ENCODE assay signal across 11 cellular contexts in the genomic region with DNA sequence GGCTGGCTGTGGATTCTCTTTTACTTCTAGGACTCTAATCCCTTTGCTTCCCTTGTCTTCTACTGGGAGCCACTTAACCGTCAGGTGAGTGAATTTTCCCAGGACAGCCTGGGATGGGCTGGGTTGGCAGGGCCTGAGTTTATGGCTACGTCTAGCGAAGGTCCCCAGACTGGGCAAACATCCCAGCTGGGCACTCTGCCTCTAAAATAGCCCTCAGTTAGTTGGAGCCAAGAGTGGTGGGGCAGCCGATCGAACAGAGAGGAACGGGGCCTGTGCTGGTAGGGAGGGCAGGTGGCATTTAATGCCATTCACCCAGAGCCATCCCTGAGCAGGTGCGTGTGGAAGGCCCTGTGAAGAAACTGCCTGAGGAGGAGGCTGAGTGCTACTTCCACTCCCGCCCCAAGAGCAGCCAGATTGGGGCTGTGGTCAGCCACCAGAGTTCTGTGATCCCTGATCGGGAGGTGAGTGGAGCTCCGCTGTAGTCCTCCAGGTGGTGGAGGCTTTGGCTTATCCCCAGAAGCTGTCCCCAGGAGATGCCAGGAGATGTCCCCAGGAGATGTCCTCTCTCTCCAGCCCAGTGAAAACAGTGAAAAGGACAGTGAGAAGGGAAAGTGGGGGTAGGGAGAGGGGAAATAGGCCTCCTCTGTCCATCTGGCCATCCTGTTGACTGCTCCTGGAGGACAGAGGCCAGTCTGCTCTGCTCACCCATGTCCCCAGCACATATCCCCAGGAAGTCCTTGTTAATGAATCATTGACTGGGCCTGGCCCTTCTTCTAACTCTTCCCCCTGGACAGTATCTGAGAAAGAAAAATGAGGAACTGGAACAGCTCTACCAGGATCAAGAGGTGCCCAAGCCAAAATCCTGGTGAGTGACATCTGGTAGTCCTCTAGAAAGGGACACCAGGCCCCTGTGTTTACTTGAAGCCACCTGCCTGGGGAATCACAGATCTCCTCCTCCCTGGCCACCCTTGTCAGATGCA. TPM values are rescaled to one million over a fixed set of nuclear protein-coding genes. Genes with fewer than 3 reads are reported as not detected.
DNase-seq lines count a peak whose midpoint lies in the region; ATAC-seq, FAIRE-seq and TF ChIP-seq lines count a peak whose summit lies in the region.
"Had no signal": no experiment of that assay in that cellular context is flagged by ENCODE, and none has a peak within 500 bp of the region (broad histone marks: within the 10 kb centered on the region; RNA-seq: fewer than 3 reads in every experiment).

No MANE protein-coding gene starts in this region.

- H3K36me3 ChIP-seq in BLaER1, result peaks cover 44% of the 10 kb centered on the region

- H3K9me3 ChIP-seq in BLaER1, result no peaks in the 10 kb centered on the region

- DNase-seq in GM12891 (ENCODE audit: insufficient read length, low spot score) (no peak), astrocyte of the hippocampus (ENCODE audit: low read depth, low spot score) (peak; percentile 10), GM19240 (ENCODE audit: insufficient read length, low spot score) (no peak), ureter (ENCODE audit: low spot score) (no peak)
- DNase-seq in naive thymus-derived CD8-positive, alpha-beta T cell, result no peak
- DNase-seq: glutamatergic neuron had no signal

- H3K4me3 ChIP-seq in BLaER1, result no peak overlapping the region
- H3K4me3 ChIP-seq: GM23338 had no signal

- H3K27me3 Mint-ChIP-seq in naive thymus-derived CD8-positive, alpha-beta T cell, result no peaks in the 10 kb centered on the region
- H3K27me3 Mint-ChIP-seq: naive B cell had no signal

- peak overlapping the region; percentile 21; the same call in 1 of the 2 replicates for H3K9ac ChIP-seq in BLaER1

- peaks cover 0 to 31% (median 1%) of the 10 kb centered on the region in 3 donors for H3K36me3 Mint-ChIP-seq in naive thymus-derived CD8-positive, alpha-beta T cell

- H3K4me2 ChIP-seq in BLaER1, result peak overlapping the region; percentile 53
- H3K4me2 ChIP-seq: GM23338 had no signal

- peaks cover 0 to 7% (median 0%) of the 10 kb centered on the region in 9 donors for H3K9me3 Mint-ChIP-seq in naive thymus-derived CD8-positive, alpha-beta T cell

- H3K4me1 ChIP-seq in BLaER1, result peaks cover 71% of the 10 kb centered on the region

- POLR2A ChIA-PET in naive thymus-derived CD8-positive, alpha-beta T cell (lab: Charles Lee), result interaction anchor here (1.1 to 8.0 kb wide), 5 partner anchors 16 to 115 kb away, joined by 3 to 70 read pairs (median 15); a partner anchor contains a TSS

- H3K4me3 Mint-ChIP-seq in naive thymus-derived CD8-positive, alpha-beta T cell, result peak overlapping the region; percentile 42 to 87 (median 71)
- H3K4me3 Mint-ChIP-seq: GM23338 had no signal

- ATAC-seq in naive thymus-derived CD8-positive, alpha-beta T cell, result no peak
- ATAC-seq in GM18870 (IDR thresholded peaks at IDR 0.05; ENCODE audit: unreplicated experiment) (no peak), GM21528 (IDR thresholded peaks at IDR 0.05; ENCODE audit: low FRiP score, unreplicated experiment) (no peak)
- ATAC-seq: GM23338 had no signal

- no peaks in the 10 kb centered on the region for H4K20me1 ChIP-seq in BLaER1

- no peak for TF ChIP-seq POLR2A in GM12891 (IDR thresholded peaks at IDR 0.05; ENCODE audit: low read depth, low read length)

- peak overlapping the region; percentile 43 to 95 (median 86) for H3K27ac Mint-ChIP-seq in naive thymus-derived CD8-positive, alpha-beta T cell
- H3K27ac Mint-ChIP-seq: GM23338 had no signal

- H3K27ac ChIP-seq in BLaER1, result peak overlapping the region; percentile 61

- peaks cover 45 to 90% (median 83%) of the 10 kb centered on the region in 4 donors for H3K4me1 Mint-ChIP-seq in naive thymus-derived CD8-positive, alpha-beta T cell

- FAIRE-seq in GM12891 (lab: Jason Lieb, UNC), result no peak

- no peaks in the 10 kb centered on the region for H3K27me3 ChIP-seq in BLaER1

TF ChIP-seq in GM12891, 5 proteins besides CTCF, POLR2A, EP300 and RAD21:
- TF ChIP-seq SPI1 (IDR thresholded peaks at IDR 0.05; ENCODE audit: low read depth, low read length) (peak; percentile 79), PAX5 (IDR thresholded peaks at IDR 0.05; ENCODE audit: insufficient read depth, low read length, severe bottlenecking) (no peak)
TF ChIP-seq in GM12891: peak in this region for 1.

RNA-seq across cellular contexts. Expression of a gene that starts 4.4 kb away (rescaled TPM):
- 14.5 TPM for polyA plus RNA-seq in GM12891 (2012; ENCODE audit: low read depth, missing spikeins)
- total RNA-seq in naive thymus-derived CD8-positive, alpha-beta T cell, result 10 to 100 TPM; 17.2 to 20.8 TPM
- polyA plus RNA-seq in naive thymus-derived CD8-positive, alpha-beta T cell, result 10 to 100 TPM; 26.0 to 31.8 (median 29.9) TPM
- 40.9 TPM for total RNA-seq in ureter

RNA-seq across cellular contexts. Expression of a gene that starts 11.9 kb away (rescaled TPM):
- polyA plus RNA-seq in GM12891 (2012; ENCODE audit: low read depth, missing spikeins), result 0.08 TPM
- not detected for total RNA-seq in naive thymus-derived CD8-positive, alpha-beta T cell
- under 1 TPM; 0.14 to 0.36 (median 0.16) TPM for polyA plus RNA-seq in naive thymus-derived CD8-positive, alpha-beta T cell
- total RNA-seq in ureter, result 12.2 TPM
- total RNA-seq: GM23338 had no signal

RNA-seq across cellular contexts. Expression of a gene that starts 25.1 kb away (rescaled TPM):
- 165 TPM for polyA plus RNA-seq in GM12891 (2012; ENCODE audit: low read depth, missing spikeins)
- total RNA-seq in naive thymus-derived CD8-positive, alpha-beta T cell, result 100 to 1,000 TPM; 352 to 356 TPM
- 10 to 100 TPM; 63.6 to 73.0 (median 70.2) TPM for polyA plus RNA-seq in naive thymus-derived CD8-positive, alpha-beta T cell
- 207 TPM for total RNA-seq in ureter

RNA-seq across cellular contexts. Expression of a gene that starts 49.8 kb away (rescaled TPM):
- polyA plus RNA-seq in GM12891 (2012; ENCODE audit: low read depth, missing spikeins), result 9.9 TPM
- 10 to 100 TPM; 31.6 to 31.7 TPM for total RNA-seq in naive thymus-derived CD8-positive, alpha-beta T cell
- polyA plus RNA-seq in naive thymus-derived CD8-positive, alpha-beta T cell, result 10 to 100 TPM in 1 of 3 donors, 1 to 10 TPM in 2; 4.5 to 13.0 (median 9.6) TPM
- 22.7 TPM for total RNA-seq in ureter

Comparison
In these comparisons a context has a peak if more than half of its experiments do, and no peak if none do; other contexts are left out.
1. RNA of a gene that starts 11.9 kb away (total RNA-seq): 12.2 TPM in ureter (single experiment); not detected in naive thymus-derived CD8-positive, alpha-beta T cell; every median in the first group is over 10 times any median in the second.